2 cellular contexts compared by ENCODE assay signal in the genomic region with DNA sequence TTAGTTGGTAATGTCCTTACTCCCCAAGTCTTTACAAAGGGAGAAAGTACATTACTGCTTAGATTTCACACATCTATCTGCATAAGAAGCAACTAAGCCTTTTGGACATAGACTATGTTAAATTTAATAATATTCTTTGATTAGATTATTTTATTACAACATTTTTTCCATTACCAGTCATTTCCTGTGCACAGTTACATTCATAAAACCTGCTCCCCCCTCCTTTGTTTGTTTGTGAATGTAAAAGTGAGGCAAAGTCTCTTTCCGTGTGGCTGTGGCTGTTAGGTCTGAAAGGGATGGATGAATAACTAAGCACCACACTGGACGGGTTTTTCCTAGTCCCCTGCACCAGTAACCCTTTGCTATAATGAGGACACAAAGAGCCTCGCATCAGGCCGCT.
A peak's percentile ranks its signal among the peaks of the same experiment; 100 is the strongest.
TF ChIP-seq lines count a peak whose summit lies in the region.

No MANE protein-coding gene starts in this region.

TF ChIP-seq in IMR-90, 13 proteins besides CTCF, POLR2A, EP300 and RAD21:
- TF ChIP-seq FOS (IDR thresholded peaks at IDR 0.05; ENCODE audit: low read depth, low read length) (no peak), SMC3 (IDR thresholded peaks at IDR 0.05; ENCODE audit: low read depth, low read length) (no peak)
- TF ChIP-seq, protein P1, sequence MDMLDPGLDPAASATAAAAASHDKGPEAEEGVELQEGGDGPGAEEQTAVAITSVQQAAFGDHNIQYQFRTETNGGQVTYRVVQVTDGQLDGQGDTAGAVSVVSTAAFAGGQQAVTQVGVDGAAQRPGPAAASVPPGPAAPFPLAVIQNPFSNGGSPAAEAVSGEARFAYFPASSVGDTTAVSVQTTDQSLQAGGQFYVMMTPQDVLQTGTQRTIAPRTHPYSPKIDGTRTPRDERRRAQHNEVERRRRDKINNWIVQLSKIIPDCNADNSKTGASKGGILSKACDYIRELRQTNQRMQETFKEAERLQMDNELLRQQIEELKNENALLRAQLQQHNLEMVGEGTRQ (IDR thresholded peaks at IDR 0.05; ENCODE audit: low read depth, low read length): no peak

TF ChIP-seq in endothelial cell of umbilical vein, 7 proteins besides CTCF, POLR2A, EP300 and RAD21:
- peak; percentile 31 for TF ChIP-seq JUN (IDR thresholded peaks at IDR 0.05; ENCODE audit: borderline replicate concordance, insufficient read depth, insufficient read length, low read depth)
- TF ChIP-seq GATA2 (IDR thresholded peaks at IDR 0.05; ENCODE audit: insufficient read depth, insufficient read length, low read depth, low read length): no peak
- TF ChIP-seq MAX (IDR thresholded peaks at IDR 0.05; ENCODE audit: insufficient read depth, insufficient read length): no peak
- peak; percentile 11 for TF ChIP-seq FOS (IDR thresholded peaks at IDR 0.05; ENCODE audit: borderline replicate concordance, insufficient read depth, low read length)
